8 cellular contexts compared by ENCODE assay signal in the genomic region with DNA sequence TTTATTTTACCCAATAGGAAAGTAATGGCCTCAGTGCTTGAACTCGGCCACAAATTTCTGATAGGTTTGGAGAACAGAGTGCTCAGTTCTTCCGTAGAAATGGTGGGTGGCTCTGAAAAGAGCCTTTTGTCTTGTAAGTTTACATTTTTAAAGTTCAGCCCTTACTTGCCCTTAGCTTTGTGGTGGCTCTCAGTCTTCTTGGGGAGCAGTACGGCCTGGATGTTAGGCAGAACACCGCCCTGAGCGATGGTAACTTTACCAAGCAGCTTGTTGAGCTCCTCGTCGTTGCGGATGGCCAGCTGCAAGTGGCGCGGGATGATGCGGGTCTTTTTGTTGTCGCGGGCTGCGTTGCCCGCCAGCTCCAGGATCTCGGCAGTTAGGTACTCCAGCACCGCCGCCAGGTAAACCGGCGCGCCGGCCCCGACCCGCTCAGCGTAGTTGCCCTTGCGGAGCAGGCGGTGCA. TPM values are rescaled to one million over a fixed set of nuclear protein-coding genes. Genes with fewer than 3 reads are reported as not detected.
A peak's percentile ranks its signal among the peaks of the same experiment; 100 is the strongest.
DNase-seq lines count a peak whose midpoint lies in the region; ATAC-seq and TF ChIP-seq lines count a peak whose summit lies in the region.

No MANE protein-coding gene starts in this region.

- H2AFZ ChIP-seq in smooth muscle cell (ENCODE audit: low read depth), result peak overlapping the region; percentile 20

- peak; percentile 29 for DNase-seq in HCEC 1CT
- DNase-seq in SK-MEL-5 (ENCODE audit: low read depth, low spot score), result peak; percentile 20
- DNase-seq in foreskin keratinocyte, result no peak
- DNase-seq in smooth muscle cell (lab: John Stamatoyannopoulos, UW; ENCODE audit: unreplicated experiment), result no peak
- DNase-seq in GM19238 (ENCODE audit: insufficient read length, low spot score), result no peak
- DNase-seq in SHP77 (lab: John Stamatoyannopoulos, UW), result no peak
- DNase-seq in iPS-NIHi7 (ENCODE audit: extremely low spot score), result no peak

- peak overlapping the region; percentile 96 for H3K4me3 ChIP-seq in smooth muscle cell

- H3K4me1 ChIP-seq in foreskin keratinocyte, result no peaks in the 10 kb centered on the region
- H3K4me1 ChIP-seq in smooth muscle cell (ENCODE audit: low read depth), result peaks cover 14% of the 10 kb centered on the region

- H3K27ac ChIP-seq in foreskin keratinocyte (peak overlapping the region; percentile 33), smooth muscle cell (ENCODE audit: low read depth) (peak overlapping the region; percentile 69)

- no peaks in the 10 kb centered on the region for H4K20me1 ChIP-seq in smooth muscle cell (ENCODE audit: low read depth)

- peaks cover 31% of the 10 kb centered on the region for H3F3A ChIP-seq in smooth muscle cell (ENCODE audit: low read depth)

- in situ Hi-C loops in SK-MEL-5 (cut with HindIII; ENCODE audit: low pct_unique_long_range_greater_than_20kb, low sequenced_read_pairs), result no loop called here

- H3K9me3 ChIP-seq in smooth muscle cell (replicated peaks; ENCODE audit: low read depth), result no peaks in the 10 kb centered on the region

- no peaks in the 10 kb centered on the region for H3K79me2 ChIP-seq in smooth muscle cell (ENCODE audit: low read depth)

- ATAC-seq in foreskin keratinocyte (no peak), HG02798 (IDR thresholded peaks at IDR 0.05; ENCODE audit: poor library complexity, unreplicated experiment) (no peak)

- H3K4me2 ChIP-seq in smooth muscle cell, result peak overlapping the region; percentile 85

- peak overlapping the region; percentile 55 for H3K9ac ChIP-seq in smooth muscle cell (ENCODE audit: low read depth)

- no peak for TF ChIP-seq CTCF in foreskin keratinocyte (conservative IDR thresholded peaks at IDR 0.05)
- no peak for TF ChIP-seq CTCF in smooth muscle cell (IDR thresholded peaks at IDR 0.05; ENCODE audit: borderline replicate concordance, insufficient read depth, poor library complexity, severe bottlenecking)

- under 1% methylated on average over 27 of the region's 27 CpGs for WGBS in smooth muscle cell (ENCODE audit: low lambda C conversion rate)

- H3K36me3 ChIP-seq in smooth muscle cell (ENCODE audit: low read depth), result no peaks in the 10 kb centered on the region

- H3K27me3 ChIP-seq in foreskin keratinocyte (no peaks in the 10 kb centered on the region), smooth muscle cell (ENCODE audit: low read depth) (no peaks in the 10 kb centered on the region)

RNA-seq across cellular contexts. Expression of a gene that starts 19.6 kb away (rescaled TPM):
- total RNA-seq in SK-MEL-5 (2014; rRNA removed; shearing (Covaris generic)), result not detected in 2 replicates
- not detected in 2 replicates for polyA plus RNA-seq in SK-MEL-5 (2015; cell fraction: cytosol; rRNA removed)
- polyA plus RNA-seq in SK-MEL-5 (2015; cell fraction: nucleus; rRNA removed), result not detected in 2 replicates
- total RNA-seq in foreskin keratinocyte (not detected in 2 replicates), smooth muscle cell (not detected in 2 replicates)
- polyA plus RNA-seq in foreskin keratinocyte (not detected in 2 replicates), smooth muscle cell (not detected in 2 replicates)

Comparison
In these comparisons a context has a peak if more than half of its experiments do, and no peak if none do; other contexts are left out.
1. DNase-seq: peak in HCEC 1CT (single experiment) and SK-MEL-5 (single experiment); none in foreskin keratinocyte (0 of 2), smooth muscle cell (single experiment), GM19238 (single experiment), SHP77 (0 of 2) and iPS-NIHi7 (single experiment).